In the genomic region with DNA sequence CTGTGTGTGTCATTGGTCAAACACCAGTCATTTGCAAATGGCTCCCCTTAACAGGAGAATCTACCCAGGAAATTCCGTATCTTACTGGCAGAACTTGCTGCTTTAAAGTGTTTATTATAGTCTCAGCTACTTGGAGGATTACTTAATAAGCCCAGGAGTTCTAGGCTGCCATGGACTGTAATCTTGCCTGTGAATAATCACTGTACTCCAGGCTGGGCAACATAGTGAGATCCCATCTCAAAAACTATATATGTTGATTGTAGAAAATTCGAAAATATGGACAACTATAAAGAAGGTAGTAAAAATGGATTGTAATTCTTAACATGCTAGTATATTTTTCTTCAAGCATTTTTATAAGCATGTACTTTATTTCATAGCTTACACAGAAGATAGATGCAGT, we compare ENCODE assay signal across 18 cellular contexts.
"Had no signal": no experiment of that assay in that cellular context is flagged by ENCODE, and none has a peak within 500 bp of the region (broad histone marks: within the 10 kb centered on the region; RNA-seq: fewer than 3 reads in every experiment).

No MANE protein-coding gene starts in this region.

- H3K4me2 ChIP-seq: hepatocyte, neural progenitor cell had no signal

- H3K27me3 ChIP-seq: hepatocyte, neural progenitor cell, ovary, testis had no signal

- H3K4me3 ChIP-seq: hepatocyte, neural progenitor cell, ovary, testis had no signal

- DNase-seq: activated CD4-positive, alpha-beta memory T cell treated with anti-CD3 and anti-CD28 coated beads for 36 hours; activated CD4-positive, CD25-positive, alpha-beta regulatory T cell; activated CD8-positive, alpha-beta memory T cell treated with anti-CD3 and anti-CD28 coated beads, Interleukin-2, amount 50 U/mL, for 4 hours; anterior cingulate cortex; cerebellar nuclear complex; endodermal cell; erythroblast; kidney; left ventricle myocardium superior; ovary; stimulated activated CD4-positive, alpha-beta T cell treated with anti-CD3 and anti-CD28 coated beads, Interleukin-4, amount 100 ng/mL, for 1 hour; stimulated activated CD8-positive, alpha-beta memory T cell treated with anti-CD3 and anti-CD28 coated beads, Interleukin-4, amount 100 ng/mL, for 48 hours; stimulated activated naive CD8-positive, alpha-beta T cell treated with anti-CD3 and anti-CD28 coated beads, Interleukin-15, Interleukin-2, amounts not matched to agents 100 U/mL and 50 U/mL, for 24 hours; T-helper 2 cell; testis had no signal

- H3K9me3 Mint-ChIP-seq: activated CD4-positive, alpha-beta memory T cell treated with anti-CD3 and anti-CD28 coated beads for 36 hours; activated naive CD4-positive, alpha-beta T cell treated with anti-CD3 and anti-CD28 coated beads, Interleukin-2, amount 50 U/mL, for 72 hours; endodermal cell; neural progenitor cell had no signal

- H2AFZ ChIP-seq: hepatocyte, neural progenitor cell had no signal

- H3K4me3 Mint-ChIP-seq: activated CD4-positive, alpha-beta memory T cell treated with anti-CD3 and anti-CD28 coated beads for 36 hours; endodermal cell; neural progenitor cell had no signal

- H3K36me3 ChIP-seq: ovary had no signal

- H3K27me3 Mint-ChIP-seq: activated CD4-positive, alpha-beta memory T cell treated with anti-CD3 and anti-CD28 coated beads for 36 hours had no signal

- H3K27ac ChIP-seq: hepatocyte, neural progenitor cell, ovary, testis had no signal

- H3K9me3 ChIP-seq: ovary, testis had no signal

- H3K27ac Mint-ChIP-seq: activated CD4-positive, alpha-beta memory T cell treated with anti-CD3 and anti-CD28 coated beads for 36 hours; endodermal cell; neural progenitor cell had no signal

- ATAC-seq: activated naive CD4-positive, alpha-beta T cell treated with anti-CD3 and anti-CD28 coated beads, Interleukin-2, amount 50 U/mL, for 72 hours; left ventricle myocardium superior; stimulated activated naive CD8-positive, alpha-beta T cell treated with anti-CD3 and anti-CD28 coated beads, Interleukin-15, Interleukin-2, amounts not matched to agents 100 U/mL and 50 U/mL, for 24 hours had no signal
